In the genomic region with DNA sequence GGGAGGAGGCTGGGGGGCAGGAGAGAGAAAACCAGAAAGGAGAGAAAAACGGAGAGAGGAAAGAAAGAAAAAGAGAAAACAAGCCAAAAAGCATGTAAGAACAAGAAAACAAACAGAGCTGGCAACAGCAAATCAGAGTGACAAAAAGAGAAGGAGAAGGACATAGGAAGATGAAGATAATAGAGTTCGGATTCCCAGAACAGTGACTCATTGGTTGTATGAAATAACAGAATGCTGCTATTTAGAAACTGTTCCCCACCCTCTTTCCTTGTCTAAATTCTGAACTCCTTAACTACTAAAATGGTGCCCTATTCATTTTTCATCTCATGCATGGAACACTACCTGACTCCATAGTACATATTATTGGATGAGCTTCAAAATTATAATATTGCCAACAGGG, we compare ENCODE assay signal across 18 cellular contexts.
DNase-seq lines count a peak whose midpoint lies in the region; ATAC-seq lines count a peak whose summit lies in the region.
"Had no signal": no experiment of that assay in that cellular context is flagged by ENCODE, and none has a peak within 500 bp of the region (broad histone marks: within the 10 kb centered on the region; RNA-seq: fewer than 3 reads in every experiment).

No MANE protein-coding gene starts in this region.

- H3K9ac ChIP-seq in GM23248 (no peak overlapping the region), adipocyte (ENCODE audit: low read length) (peak overlapping the region; percentile 22)

- no peaks in the 10 kb centered on the region for H3K4me1 Mint-ChIP-seq in activated naive CD8-positive, alpha-beta T cell treated with anti-CD3 and anti-CD28 coated beads, Interleukin-2, amount 50 U/mL, for 24 hours

- in situ Hi-C loops in GM23248 (cut with MboI), result no loop called here

- H3K36me3 Mint-ChIP-seq in activated naive CD8-positive, alpha-beta T cell treated with anti-CD3 and anti-CD28 coated beads, Interleukin-2, amount 50 U/mL, for 24 hours (ENCODE audit: low read depth), result no peaks in the 10 kb centered on the region

- H3K4me1 ChIP-seq in GM23248 (ENCODE audit: insufficient read depth), result peaks cover 11% of the 10 kb centered on the region
- peaks cover 17% of the 10 kb centered on the region for H3K4me1 ChIP-seq in adipocyte (ENCODE audit: control insufficient read depth, insufficient read depth, low read length)
- H3K4me1 ChIP-seq: Caco-2, Peyer's patch, SJSA1 had no signal

- no peak for ATAC-seq in activated naive CD8-positive, alpha-beta T cell treated with anti-CD3 and anti-CD28 coated beads, Interleukin-2, amount 50 U/mL, for 24 hours
- ATAC-seq: HepG2 had no signal

- no peaks in the 10 kb centered on the region for H3K27me3 ChIP-seq in GM23248 (replicated peaks; ENCODE audit: insufficient read depth)
- H3K27me3 ChIP-seq in adipocyte (replicated peaks; ENCODE audit: control insufficient read depth, insufficient read depth, low read length), result no peaks in the 10 kb centered on the region
- H3K27me3 ChIP-seq: Peyer's patch, SJSA1 had no signal

- H3F3A ChIP-seq in GM23248 (ENCODE audit: insufficient read depth), result no peaks in the 10 kb centered on the region

- no peaks in the 10 kb centered on the region for H3K79me2 ChIP-seq in GM23248 (ENCODE audit: insufficient read depth)

- no peak overlapping the region for H3K4me2 ChIP-seq in GM23248 (ENCODE audit: unreplicated experiment)

- no peak overlapping the region for H2AFZ ChIP-seq in GM23248

- H3K9me3 Mint-ChIP-seq in activated naive CD8-positive, alpha-beta T cell treated with anti-CD3 and anti-CD28 coated beads, Interleukin-2, amount 50 U/mL, for 24 hours, result no peaks in the 10 kb centered on the region
- H3K9me3 Mint-ChIP-seq: CD4-positive, alpha-beta T cell; HFFc6 had no signal

- H3K36me3 ChIP-seq in GM23248 (ENCODE audit: low read depth), result no peaks in the 10 kb centered on the region
- H3K36me3 ChIP-seq in adipocyte (ENCODE audit: control insufficient read depth, insufficient read depth, low read length, severe bottlenecking), result no peaks in the 10 kb centered on the region
- H3K36me3 ChIP-seq: Peyer's patch, SJSA1 had no signal

- no peaks in the 10 kb centered on the region for H3K9me2 ChIP-seq in GM23248 (ENCODE audit: insufficient read depth)

- no peak overlapping the region for H3K4me3 Mint-ChIP-seq in activated naive CD8-positive, alpha-beta T cell treated with anti-CD3 and anti-CD28 coated beads, Interleukin-2, amount 50 U/mL, for 24 hours
- H3K4me3 Mint-ChIP-seq: CD4-positive, alpha-beta T cell; HFFc6 had no signal

- no peak overlapping the region for H3K4me3 ChIP-seq in GM23248
- H3K4me3 ChIP-seq in adipocyte (ENCODE audit: low read length), result peak overlapping the region; percentile 15
- H3K4me3 ChIP-seq: Peyer's patch, SJSA1 had no signal

- H3K27me3 Mint-ChIP-seq in activated naive CD8-positive, alpha-beta T cell treated with anti-CD3 and anti-CD28 coated beads, Interleukin-2, amount 50 U/mL, for 24 hours, result peaks cover 2% of the 10 kb centered on the region
- H3K27me3 Mint-ChIP-seq: CD4-positive, alpha-beta T cell had no signal

- peak; percentile 21 for DNase-seq in AG20443 (ENCODE audit: low spot score)
- peak; percentile 42 for DNase-seq in GM23248
- no peak for DNase-seq in adipocyte (ENCODE audit: low read depth)
- DNase-seq in iris pigment epithelial cell (ENCODE audit: low read depth), result peak; percentile 15
- no peak for DNase-seq in NCI-H510A (lab: John Stamatoyannopoulos, UW)
- no peak for DNase-seq in stimulated activated naive CD4-positive, alpha-beta T cell treated with Interleukin-2 at 50 U/mL for 16 hours (lab: John Stamatoyannopoulos, UW)
- no peak for DNase-seq in activated naive CD8-positive, alpha-beta T cell treated with anti-CD3 and anti-CD28 coated beads, Interleukin-2, amount 50 U/mL, for 24 hours
- DNase-seq: Caco-2; CD4-positive, alpha-beta T cell; DMS153; HFFc6; KG1; NCI-H1092 treated with DMSO at 0.1 percent for 48 hours; NCI-H2081; NCI-H446 treated with DMSO at 0.1 percent for 48 hours; Peyer's patch had no signal

- no peaks in the 10 kb centered on the region for H4K20me1 ChIP-seq in GM23248 (ENCODE audit: insufficient read depth)

- no peak overlapping the region for H3K27ac ChIP-seq in GM23248
- H3K27ac ChIP-seq: Peyer's patch, SJSA1 had no signal

- H3K27ac Mint-ChIP-seq in activated naive CD8-positive, alpha-beta T cell treated with anti-CD3 and anti-CD28 coated beads, Interleukin-2, amount 50 U/mL, for 24 hours, result no peak overlapping the region
- H3K27ac Mint-ChIP-seq: CD4-positive, alpha-beta T cell; HFFc6 had no signal

- no peaks in the 10 kb centered on the region for H3K9me3 ChIP-seq in GM23248 (ENCODE audit: low read depth)
- H3K9me3 ChIP-seq in adipocyte (ENCODE audit: control insufficient read depth, low read length), result no peaks in the 10 kb centered on the region
- H3K9me3 ChIP-seq: Caco-2, Peyer's patch, SJSA1 had no signal

- WGBS in GM23248 (ENCODE audit: low coverage in 1 of 2, low lambda C conversion rate in 2 of 2, missing lambda C conversion rate in 2 of 2), 2 experiments, result 4 to 10% methylated on average over 2 of the region's 2 CpGs

Comparison
In these comparisons a context has a peak if more than half of its experiments do, and no peak if none do; other contexts are left out.
1. DNase-seq: peak in AG20443 (single experiment), GM23248 (single experiment) and iris pigment epithelial cell (single experiment); none in adipocyte (single experiment), NCI-H510A (single experiment), stimulated activated naive CD4-positive, alpha-beta T cell treated with Interleukin-2 at 50 U/mL for 16 hours (single experiment) and activated naive CD8-positive, alpha-beta T cell treated with anti-CD3 and anti-CD28 coated beads, Interleukin-2, amount 50 U/mL, for 24 hours (single experiment).